9 cellular contexts compared by ENCODE assay signal in genomic region chr6:27178860-27179259, GRCh38.
DNase-seq lines count a peak whose midpoint lies in the region; ATAC-seq lines count a peak whose summit lies in the region.
"Had no signal": no experiment of that assay in that cellular context is flagged by ENCODE, and none has a peak within 500 bp of the region (broad histone marks: within the 10 kb centered on the region; RNA-seq: fewer than 3 reads in every experiment).

No MANE protein-coding gene starts in this region.

- H3K27ac ChIP-seq in iPS-20b (ENCODE audit: low read length), result no peak overlapping the region

- no peaks in the 10 kb centered on the region for H3K36me3 ChIP-seq in iPS-20b (ENCODE audit: insufficient read depth, low read depth, low read length)

- H3K27me3 Mint-ChIP-seq in activated CD4-positive, alpha-beta T cell treated with anti-CD3 and anti-CD28 coated beads, Interleukin-2, amount 10 ng/mL, durations not matched to agents 24 days and 14 days, result peaks cover 37% of the 10 kb centered on the region
- peaks cover 39% of the 10 kb centered on the region for H3K27me3 Mint-ChIP-seq in activated naive CD8-positive, alpha-beta T cell treated with anti-CD3 and anti-CD28 coated beads, Interleukin-2, amount 10 ng/mL, durations not matched to agents 7 days and 5 days
- H3K27me3 Mint-ChIP-seq in stimulated activated naive B cell treated with anti-CD40 and anti-IgM and Interleukin-4, amounts not matched to agents 10 μg/mL and 1 μg/mL and 100 μg/mL, for 72 hours, result peaks cover 4 to 22% of the 10 kb centered on the region in 2 donors

- H3K36me3 Mint-ChIP-seq in activated CD4-positive, alpha-beta T cell treated with anti-CD3 and anti-CD28 coated beads, Interleukin-2, amount 10 ng/mL, durations not matched to agents 24 days and 14 days (ENCODE audit: low read depth), result no peaks in the 10 kb centered on the region
- peaks cover 1% of the 10 kb centered on the region for H3K36me3 Mint-ChIP-seq in activated naive CD8-positive, alpha-beta T cell treated with anti-CD3 and anti-CD28 coated beads, Interleukin-2, amount 10 ng/mL, durations not matched to agents 7 days and 5 days
- peaks cover 4 to 11% of the 10 kb centered on the region in 2 donors for H3K36me3 Mint-ChIP-seq in stimulated activated naive B cell treated with anti-CD40 and anti-IgM and Interleukin-4, amounts not matched to agents 10 μg/mL and 1 μg/mL and 100 μg/mL, for 72 hours

- H3K9ac ChIP-seq in iPS-20b (ENCODE audit: low read depth, low read length), result peak overlapping the region; percentile 91; the same call in 1 of the 2 replicates

- POLR2A ChIA-PET in activated naive CD8-positive, alpha-beta T cell treated with anti-CD3 and anti-CD28 coated beads, Interleukin-2, amount 10 ng/mL, durations not matched to agents 7 days and 5 days (lab: Charles Lee), result interaction anchor here (1.2 to 2.4 kb wide), 4 partner anchors 9 to 906 kb away, joined by 3 to 20 read pairs (median 6); a partner anchor contains a TSS

- H3K27me3 ChIP-seq in iPS-20b (ENCODE audit: insufficient read depth, low read length), result no peaks in the 10 kb centered on the region

- H3K9me3 Mint-ChIP-seq in activated CD4-positive, alpha-beta T cell treated with anti-CD3 and anti-CD28 coated beads, Interleukin-2, amount 10 ng/mL, durations not matched to agents 24 days and 14 days, result no peaks in the 10 kb centered on the region
- H3K9me3 Mint-ChIP-seq in activated naive CD8-positive, alpha-beta T cell treated with anti-CD3 and anti-CD28 coated beads, Interleukin-2, amount 10 ng/mL, durations not matched to agents 7 days and 5 days, result peaks cover 2% of the 10 kb centered on the region
- peaks cover 0 to 2% of the 10 kb centered on the region in 2 donors for H3K9me3 Mint-ChIP-seq in stimulated activated naive B cell treated with anti-CD40 and anti-IgM and Interleukin-4, amounts not matched to agents 10 μg/mL and 1 μg/mL and 100 μg/mL, for 72 hours

- ATAC-seq in activated naive CD8-positive, alpha-beta T cell treated with anti-CD3 and anti-CD28 coated beads, Interleukin-2, amount 10 ng/mL, durations not matched to agents 7 days and 5 days (ENCODE audit: low read depth), result no peak
- no peak for ATAC-seq in stimulated activated naive B cell treated with anti-CD40 and anti-IgM and Interleukin-4, amounts not matched to agents 10 μg/mL and 1 μg/mL and 100 μg/mL, for 72 hours (replicated peaks)

- H3K4me1 ChIP-seq in iPS-20b (ENCODE audit: insufficient read depth, low read length), result peaks cover 3% of the 10 kb centered on the region; the same call in 1 of the 2 replicates

- peaks cover 17% of the 10 kb centered on the region for H3K4me1 Mint-ChIP-seq in activated CD4-positive, alpha-beta T cell treated with anti-CD3 and anti-CD28 coated beads, Interleukin-2, amount 10 ng/mL, durations not matched to agents 24 days and 14 days
- H3K4me1 Mint-ChIP-seq in activated naive CD8-positive, alpha-beta T cell treated with anti-CD3 and anti-CD28 coated beads, Interleukin-2, amount 10 ng/mL, durations not matched to agents 7 days and 5 days, result peaks cover 8% of the 10 kb centered on the region
- peaks cover 0 to 24% of the 10 kb centered on the region in 2 donors for H3K4me1 Mint-ChIP-seq in stimulated activated naive B cell treated with anti-CD40 and anti-IgM and Interleukin-4, amounts not matched to agents 10 μg/mL and 1 μg/mL and 100 μg/mL, for 72 hours

- H3K9me3 ChIP-seq in iPS-20b (ENCODE audit: insufficient read depth, low read depth, low read length), result no peaks in the 10 kb centered on the region

- DNase-seq in activated CD4-positive, alpha-beta T cell treated with anti-CD3 and anti-CD28 coated beads, Interleukin-2, amount 10 ng/mL, durations not matched to agents 24 days and 14 days, result peak; percentile 54
- no peak for DNase-seq in activated CD4-positive, alpha-beta T cell treated with anti-CD3 and anti-CD28 coated beads for 1 hour
- no peak for DNase-seq in activated naive CD8-positive, alpha-beta T cell treated with anti-CD3 and anti-CD28 coated beads, Interleukin-2, amount 10 ng/mL, durations not matched to agents 7 days and 5 days
- DNase-seq in stimulated activated naive B cell treated with anti-CD40 and anti-IgM and Interleukin-4, amounts not matched to agents 10 μg/mL and 1 μg/mL and 100 μg/mL, for 72 hours, result no peak
- DNase-seq in amniotic stem cell (lab: John Stamatoyannopoulos, UW) (no peak), CD1c-positive myeloid dendritic cell (ENCODE audit: extremely low spot score) (no peak)
- DNase-seq in stimulated activated CD4-positive, alpha-beta T cell treated with anti-CD3 and anti-CD28 coated beads, Interleukin-1b, Interleukin-23, amount 100 ng/mL, for 48 hours, result no peak
- DNase-seq: activated gamma-delta T cell had no signal

- peak overlapping the region; percentile 95 for H3K4me3 Mint-ChIP-seq in activated CD4-positive, alpha-beta T cell treated with anti-CD3 and anti-CD28 coated beads, Interleukin-2, amount 10 ng/mL, durations not matched to agents 24 days and 14 days
- H3K4me3 Mint-ChIP-seq in activated naive CD8-positive, alpha-beta T cell treated with anti-CD3 and anti-CD28 coated beads, Interleukin-2, amount 10 ng/mL, durations not matched to agents 7 days and 5 days, result peak overlapping the region; percentile 98
- peak overlapping the region; percentile 36 to 97 for H3K4me3 Mint-ChIP-seq in stimulated activated naive B cell treated with anti-CD40 and anti-IgM and Interleukin-4, amounts not matched to agents 10 μg/mL and 1 μg/mL and 100 μg/mL, for 72 hours

- intact Hi-C loops in activated CD4-positive, alpha-beta T cell treated with anti-CD3 and anti-CD28 coated beads, Interleukin-2, amount 10 ng/mL, durations not matched to agents 24 days and 14 days (cut with micrococcal nuclease), result loop anchor here (1.0 to 5.0 kb wide), 4 partner anchors 9 to 1763 kb away; partner anchors contain the start of gene ZNF391

- H3K27ac Mint-ChIP-seq in activated CD4-positive, alpha-beta T cell treated with anti-CD3 and anti-CD28 coated beads, Interleukin-2, amount 10 ng/mL, durations not matched to agents 24 days and 14 days, result no peak overlapping the region
- H3K27ac Mint-ChIP-seq in activated naive CD8-positive, alpha-beta T cell treated with anti-CD3 and anti-CD28 coated beads, Interleukin-2, amount 10 ng/mL, durations not matched to agents 7 days and 5 days, result no peak overlapping the region
- no peak overlapping the region for H3K27ac Mint-ChIP-seq in stimulated activated naive B cell treated with anti-CD40 and anti-IgM and Interleukin-4, amounts not matched to agents 10 μg/mL and 1 μg/mL and 100 μg/mL, for 72 hours

- peak overlapping the region; percentile 100 for H3K4me3 ChIP-seq in iPS-20b (ENCODE audit: low read length)
